Comparison of ENCODE assay signal across 2 cellular contexts in the genomic region with DNA sequence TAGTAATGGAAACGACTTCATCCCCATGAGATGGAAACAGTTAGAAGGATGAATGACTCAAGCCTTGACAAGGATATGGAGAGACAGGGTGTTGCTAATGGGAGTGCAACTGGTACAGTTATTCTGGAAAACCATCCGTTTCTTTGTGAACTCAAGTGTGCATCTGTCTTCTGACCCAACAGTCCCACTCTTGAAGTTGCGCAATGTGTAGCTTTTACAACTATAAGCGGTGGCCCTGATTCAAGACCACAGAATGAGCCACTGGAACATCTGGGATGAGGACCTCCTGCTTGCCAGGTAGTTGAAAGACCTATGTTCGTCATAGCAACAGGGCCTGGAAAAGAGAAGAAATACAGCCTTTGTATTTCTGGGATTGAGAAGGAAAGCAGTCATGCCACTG.
TF ChIP-seq lines count a peak whose summit lies in the region.

No MANE protein-coding gene starts in this region.

TF ChIP-seq in GM23338, 12 proteins besides CTCF, POLR2A, EP300 and RAD21 (continued from another document):
- TF ChIP-seq ZNF114 (CRISPR knock-in tag; IDR thresholded peaks at IDR 0.05): no peak
- no peak for TF ChIP-seq EZH2 (IDR thresholded peaks at IDR 0.05; ENCODE audit: low read depth, unreplicated experiment)
- no peak for TF ChIP-seq JUNB (IDR thresholded peaks at IDR 0.05; ENCODE audit: unreplicated experiment)
- TF ChIP-seq, protein P1, sequence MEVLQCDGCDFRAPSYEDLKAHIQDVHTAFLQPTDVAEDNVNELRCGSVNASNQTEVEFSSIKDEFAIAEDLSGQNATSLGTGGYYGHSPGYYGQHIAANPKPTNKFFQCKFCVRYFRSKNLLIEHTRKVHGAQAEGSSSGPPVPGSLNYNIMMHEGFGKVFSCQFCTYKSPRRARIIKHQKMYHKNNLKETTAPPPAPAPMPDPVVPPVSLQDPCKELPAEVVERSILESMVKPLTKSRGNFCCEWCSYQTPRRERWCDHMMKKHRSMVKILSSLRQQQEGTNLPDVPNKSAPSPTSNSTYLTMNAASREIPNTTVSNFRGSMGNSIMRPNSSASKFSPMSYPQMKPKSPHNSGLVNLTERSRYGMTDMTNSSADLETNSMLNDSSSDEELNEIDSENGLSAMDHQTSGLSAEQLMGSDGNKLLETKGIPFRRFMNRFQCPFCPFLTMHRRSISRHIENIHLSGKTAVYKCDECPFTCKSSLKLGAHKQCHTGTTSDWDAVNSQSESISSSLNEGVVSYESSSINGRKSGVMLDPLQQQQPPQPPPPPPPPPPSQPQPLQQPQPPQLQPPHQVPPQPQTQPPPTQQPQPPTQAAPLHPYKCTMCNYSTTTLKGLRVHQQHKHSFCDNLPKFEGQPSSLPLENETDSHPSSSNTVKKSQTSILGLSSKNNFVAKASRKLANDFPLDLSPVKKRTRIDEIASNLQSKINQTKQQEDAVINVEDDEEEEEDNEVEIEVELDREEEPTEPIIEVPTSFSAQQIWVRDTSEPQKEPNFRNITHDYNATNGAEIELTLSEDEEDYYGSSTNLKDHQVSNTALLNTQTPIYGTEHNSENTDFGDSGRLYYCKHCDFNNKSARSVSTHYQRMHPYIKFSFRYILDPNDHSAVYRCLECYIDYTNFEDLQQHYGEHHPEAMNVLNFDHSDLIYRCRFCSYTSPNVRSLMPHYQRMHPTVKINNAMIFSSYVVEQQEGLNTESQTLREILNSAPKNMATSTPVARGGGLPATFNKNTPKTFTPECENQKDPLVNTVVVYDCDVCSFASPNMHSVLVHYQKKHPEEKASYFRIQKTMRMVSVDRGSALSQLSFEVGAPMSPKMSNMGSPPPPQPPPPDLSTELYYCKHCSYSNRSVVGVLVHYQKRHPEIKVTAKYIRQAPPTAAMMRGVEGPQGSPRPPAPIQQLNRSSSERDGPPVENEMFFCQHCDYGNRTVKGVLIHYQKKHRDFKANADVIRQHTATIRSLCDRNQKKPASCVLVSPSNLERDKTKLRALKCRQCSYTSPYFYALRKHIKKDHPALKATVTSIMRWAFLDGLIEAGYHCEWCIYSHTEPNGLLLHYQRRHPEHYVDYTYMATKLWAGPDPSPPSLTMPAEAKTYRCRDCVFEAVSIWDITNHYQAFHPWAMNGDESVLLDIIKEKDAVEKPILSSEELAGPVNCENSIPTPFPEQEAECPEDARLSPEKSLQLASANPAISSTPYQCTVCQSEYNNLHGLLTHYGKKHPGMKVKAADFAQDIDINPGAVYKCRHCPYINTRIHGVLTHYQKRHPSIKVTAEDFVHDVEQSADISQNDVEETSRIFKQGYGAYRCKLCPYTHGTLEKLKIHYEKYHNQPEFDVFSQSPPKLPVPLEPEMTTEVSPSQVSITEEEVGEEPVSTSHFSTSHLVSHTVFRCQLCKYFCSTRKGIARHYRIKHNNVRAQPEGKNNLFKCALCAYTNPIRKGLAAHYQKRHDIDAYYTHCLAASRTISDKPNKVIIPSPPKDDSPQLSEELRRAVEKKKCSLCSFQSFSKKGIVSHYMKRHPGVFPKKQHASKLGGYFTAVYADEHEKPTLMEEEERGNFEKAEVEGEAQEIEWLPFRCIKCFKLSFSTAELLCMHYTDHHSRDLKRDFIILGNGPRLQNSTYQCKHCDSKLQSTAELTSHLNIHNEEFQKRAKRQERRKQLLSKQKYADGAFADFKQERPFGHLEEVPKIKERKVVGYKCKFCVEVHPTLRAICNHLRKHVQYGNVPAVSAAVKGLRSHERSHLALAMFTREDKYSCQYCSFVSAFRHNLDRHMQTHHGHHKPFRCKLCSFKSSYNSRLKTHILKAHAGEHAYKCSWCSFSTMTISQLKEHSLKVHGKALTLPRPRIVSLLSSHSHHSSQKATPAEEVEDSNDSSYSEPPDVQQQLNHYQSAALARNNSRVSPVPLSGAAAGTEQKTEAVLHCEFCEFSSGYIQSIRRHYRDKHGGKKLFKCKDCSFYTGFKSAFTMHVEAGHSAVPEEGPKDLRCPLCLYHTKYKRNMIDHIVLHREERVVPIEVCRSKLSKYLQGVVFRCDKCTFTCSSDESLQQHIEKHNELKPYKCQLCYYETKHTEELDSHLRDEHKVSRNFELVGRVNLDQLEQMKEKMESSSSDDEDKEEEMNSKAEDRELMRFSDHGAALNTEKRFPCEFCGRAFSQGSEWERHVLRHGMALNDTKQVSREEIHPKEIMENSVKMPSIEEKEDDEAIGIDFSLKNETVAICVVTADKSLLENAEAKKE (CRISPR knock-in tag; IDR thresholded peaks at IDR 0.05): no peak
- TF ChIP-seq, protein P2, sequence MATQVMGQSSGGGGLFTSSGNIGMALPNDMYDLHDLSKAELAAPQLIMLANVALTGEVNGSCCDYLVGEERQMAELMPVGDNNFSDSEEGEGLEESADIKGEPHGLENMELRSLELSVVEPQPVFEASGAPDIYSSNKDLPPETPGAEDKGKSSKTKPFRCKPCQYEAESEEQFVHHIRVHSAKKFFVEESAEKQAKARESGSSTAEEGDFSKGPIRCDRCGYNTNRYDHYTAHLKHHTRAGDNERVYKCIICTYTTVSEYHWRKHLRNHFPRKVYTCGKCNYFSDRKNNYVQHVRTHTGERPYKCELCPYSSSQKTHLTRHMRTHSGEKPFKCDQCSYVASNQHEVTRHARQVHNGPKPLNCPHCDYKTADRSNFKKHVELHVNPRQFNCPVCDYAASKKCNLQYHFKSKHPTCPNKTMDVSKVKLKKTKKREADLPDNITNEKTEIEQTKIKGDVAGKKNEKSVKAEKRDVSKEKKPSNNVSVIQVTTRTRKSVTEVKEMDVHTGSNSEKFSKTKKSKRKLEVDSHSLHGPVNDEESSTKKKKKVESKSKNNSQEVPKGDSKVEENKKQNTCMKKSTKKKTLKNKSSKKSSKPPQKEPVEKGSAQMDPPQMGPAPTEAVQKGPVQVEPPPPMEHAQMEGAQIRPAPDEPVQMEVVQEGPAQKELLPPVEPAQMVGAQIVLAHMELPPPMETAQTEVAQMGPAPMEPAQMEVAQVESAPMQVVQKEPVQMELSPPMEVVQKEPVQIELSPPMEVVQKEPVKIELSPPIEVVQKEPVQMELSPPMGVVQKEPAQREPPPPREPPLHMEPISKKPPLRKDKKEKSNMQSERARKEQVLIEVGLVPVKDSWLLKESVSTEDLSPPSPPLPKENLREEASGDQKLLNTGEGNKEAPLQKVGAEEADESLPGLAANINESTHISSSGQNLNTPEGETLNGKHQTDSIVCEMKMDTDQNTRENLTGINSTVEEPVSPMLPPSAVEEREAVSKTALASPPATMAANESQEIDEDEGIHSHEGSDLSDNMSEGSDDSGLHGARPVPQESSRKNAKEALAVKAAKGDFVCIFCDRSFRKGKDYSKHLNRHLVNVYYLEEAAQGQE (IDR thresholded peaks at IDR 0.05; ENCODE audit: unreplicated experiment): no peak
- TF ChIP-seq STAT1 (IDR thresholded peaks at IDR 0.05; ENCODE audit: unreplicated experiment): no peak
- TF ChIP-seq CREB1 (CRISPR knock-in tag; IDR thresholded peaks at IDR 0.05; ENCODE audit: low read depth): no peak
- no peak for TF ChIP-seq EZH2phosphoT487 (IDR thresholded peaks at IDR 0.05; ENCODE audit: unreplicated experiment)
- no peak for TF ChIP-seq ETS1 (IDR thresholded peaks at IDR 0.05)
- TF ChIP-seq NANOG (IDR thresholded peaks at IDR 0.05; ENCODE audit: borderline replicate concordance): no peak
TF ChIP-seq in GM23338: peak in this region for 0.

TF ChIP-seq in SK-N-SH, 30 proteins besides CTCF, POLR2A, EP300 and RAD21 (continued from another document):
- TF ChIP-seq, protein P3, sequence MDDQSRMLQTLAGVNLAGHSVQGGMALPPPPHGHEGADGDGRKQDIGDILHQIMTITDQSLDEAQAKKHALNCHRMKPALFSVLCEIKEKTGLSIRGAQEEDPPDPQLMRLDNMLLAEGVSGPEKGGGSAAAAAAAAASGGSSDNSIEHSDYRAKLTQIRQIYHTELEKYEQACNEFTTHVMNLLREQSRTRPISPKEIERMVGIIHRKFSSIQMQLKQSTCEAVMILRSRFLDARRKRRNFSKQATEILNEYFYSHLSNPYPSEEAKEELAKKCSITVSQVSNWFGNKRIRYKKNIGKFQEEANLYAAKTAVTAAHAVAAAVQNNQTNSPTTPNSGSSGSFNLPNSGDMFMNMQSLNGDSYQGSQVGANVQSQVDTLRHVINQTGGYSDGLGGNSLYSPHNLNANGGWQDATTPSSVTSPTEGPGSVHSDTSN (IDR thresholded peaks at IDR 0.05): no peak
- TF ChIP-seq FOSL2 (IDR thresholded peaks at IDR 0.05; ENCODE audit: borderline replicate concordance, low read depth) (no peak), FOXM1 (IDR thresholded peaks at IDR 0.05; ENCODE audit: low read depth) (no peak), TCF12 (IDR thresholded peaks at IDR 0.05) (no peak), YY1 (IDR thresholded peaks at IDR 0.05; ENCODE audit: low read depth) (no peak), IRF3 (IDR thresholded peaks at IDR 0.05; ENCODE audit: low read depth, low read length) (no peak), ELF1 (IDR thresholded peaks at IDR 0.05) (no peak), MXI1 (IDR thresholded peaks at IDR 0.05; ENCODE audit: low read depth, low read length) (no peak), GABPA (IDR thresholded peaks at IDR 0.05; ENCODE audit: low read depth) (no peak), USF1 (IDR thresholded peaks at IDR 0.05; ENCODE audit: borderline replicate concordance, low read depth) (no peak), RXRA (IDR thresholded peaks at IDR 0.05; ENCODE audit: borderline replicate concordance, low read depth) (no peak), FOXJ3 (CRISPR knock-in tag; IDR thresholded peaks at IDR 0.05) (no peak), RFX5 (IDR thresholded peaks at IDR 0.05; ENCODE audit: low read length) (no peak), MAX (IDR thresholded peaks at IDR 0.05; ENCODE audit: low read depth) (no peak), ZBTB33 (IDR thresholded peaks at IDR 0.05; ENCODE audit: borderline replicate concordance, low read depth) (no peak), TEAD4 (IDR thresholded peaks at IDR 0.05; ENCODE audit: borderline replicate concordance, insufficient read depth) (no peak), EZH2phosphoT487 (IDR thresholded peaks at IDR 0.05; ENCODE audit: borderline replicate concordance, low read depth) (no peak), POLR2AphosphoS5 (IDR thresholded peaks at IDR 0.05; ENCODE audit: low read depth, low read length) (no peak)
